Comparison of ENCODE assay signal across 19 cellular contexts in the genomic region with DNA sequence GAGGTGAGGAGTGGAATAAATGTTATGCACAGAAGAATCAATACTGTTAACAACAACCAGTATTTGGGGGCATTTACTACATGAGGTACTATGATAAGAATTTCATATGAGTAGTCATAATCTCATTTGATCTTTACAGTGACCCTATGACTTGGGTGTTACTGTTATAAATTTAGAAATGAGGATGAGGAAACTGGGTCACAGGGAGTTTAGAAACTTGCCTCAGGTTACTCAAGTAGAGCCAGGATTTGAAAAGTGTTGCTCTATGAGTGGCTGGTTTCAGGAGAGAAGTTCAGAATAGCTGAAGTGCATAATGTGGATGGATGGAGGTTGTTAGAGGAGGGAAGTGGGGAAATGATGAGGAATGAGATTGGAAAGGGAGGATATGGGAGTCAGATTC. TPM values are rescaled to one million over a fixed set of nuclear protein-coding genes. Genes with fewer than 3 reads are reported as not detected.
DNase-seq lines count a peak whose midpoint lies in the region; ATAC-seq, FAIRE-seq and TF ChIP-seq lines count a peak whose summit lies in the region.
"Had no signal": no experiment of that assay in that cellular context is flagged by ENCODE, and none has a peak within 500 bp of the region (broad histone marks: within the 10 kb centered on the region; RNA-seq: fewer than 3 reads in every experiment).

No MANE protein-coding gene starts in this region.

- H3K4me1 ChIP-seq in KMS-11 (ENCODE audit: low read depth, poor library complexity, severe bottlenecking), result peaks cover 55% of the 10 kb centered on the region

- no peak overlapping the region for H3K27ac ChIP-seq in KMS-11
- H3K27ac ChIP-seq: SJCRH30 had no signal

- TF ChIP-seq POLR2A in GM12892 (IDR thresholded peaks at IDR 0.05; ENCODE audit: low read depth, low read length), result no peak

- no peak for TF ChIP-seq CTCF in KMS-11 (conservative IDR thresholded peaks at IDR 0.05; ENCODE audit: low read depth, low read length)

- H3K9me3 Mint-ChIP-seq in activated T-helper 17 cell treated with anti-CD3 and anti-CD28 coated beads, Interleukin-2, amount 50 U/mL, for 72 hours, result no peaks in the 10 kb centered on the region
- H3K9me3 Mint-ChIP-seq in stimulated activated effector memory CD8-positive, alpha-beta T cell treated with anti-CD3 and anti-CD28 coated beads, Interleukin-12 subunit alpha, Interleukin-12 subunit beta, amount 100 ng/mL, for 72 hours, result no peaks in the 10 kb centered on the region
- H3K9me3 Mint-ChIP-seq: CD4-positive, alpha-beta memory T cell; GM23338 had no signal

- H3K4me2 ChIP-seq in KMS-11, result peak overlapping the region; percentile 81
- H3K4me2 ChIP-seq: GM23338 had no signal

- no peaks in the 10 kb centered on the region for H3K27me3 ChIP-seq in KMS-11 (ENCODE audit: insufficient read depth, low read depth)
- H3K27me3 ChIP-seq: SJCRH30 had no signal

- H4K20me1 ChIP-seq in KMS-11 (ENCODE audit: insufficient read depth), result no peaks in the 10 kb centered on the region

- no peaks in the 10 kb centered on the region for H3K36me3 Mint-ChIP-seq in activated T-helper 17 cell treated with anti-CD3 and anti-CD28 coated beads, Interleukin-2, amount 50 U/mL, for 72 hours (ENCODE audit: low read depth)
- H3K36me3 Mint-ChIP-seq in stimulated activated effector memory CD8-positive, alpha-beta T cell treated with anti-CD3 and anti-CD28 coated beads, Interleukin-12 subunit alpha, Interleukin-12 subunit beta, amount 100 ng/mL, for 72 hours, result no peaks in the 10 kb centered on the region
- H3K36me3 Mint-ChIP-seq: CD4-positive, alpha-beta memory T cell had no signal

- H3K4me1 Mint-ChIP-seq in activated T-helper 17 cell treated with anti-CD3 and anti-CD28 coated beads, Interleukin-2, amount 50 U/mL, for 72 hours, result peaks cover 8% of the 10 kb centered on the region
- H3K4me1 Mint-ChIP-seq in stimulated activated effector memory CD8-positive, alpha-beta T cell treated with anti-CD3 and anti-CD28 coated beads, Interleukin-12 subunit alpha, Interleukin-12 subunit beta, amount 100 ng/mL, for 72 hours, result peaks cover 31% of the 10 kb centered on the region
- H3K4me1 Mint-ChIP-seq: CD4-positive, alpha-beta memory T cell had no signal

- intact Hi-C loops in left cardiac atrium (cut with DNase I), result no loop called here

- FAIRE-seq in GM12892 (lab: Jason Lieb, UNC), result peak; percentile 61

- no peak overlapping the region for H3K4me3 ChIP-seq in KMS-11 (IDR thresholded peaks at IDR 0.05; ENCODE audit: insufficient read depth, low read depth, low read length)
- H3K4me3 ChIP-seq: GM23338, SJCRH30 had no signal

- H3K36me3 ChIP-seq in KMS-11 (ENCODE audit: insufficient read depth), result no peaks in the 10 kb centered on the region
- H3K36me3 ChIP-seq: SJCRH30 had no signal

- H3K4me3 Mint-ChIP-seq in activated T-helper 17 cell treated with anti-CD3 and anti-CD28 coated beads, Interleukin-2, amount 50 U/mL, for 72 hours, result no peak overlapping the region
- H3K4me3 Mint-ChIP-seq in stimulated activated effector memory CD8-positive, alpha-beta T cell treated with anti-CD3 and anti-CD28 coated beads, Interleukin-12 subunit alpha, Interleukin-12 subunit beta, amount 100 ng/mL, for 72 hours, result no peak overlapping the region
- H3K4me3 Mint-ChIP-seq: CD4-positive, alpha-beta memory T cell; GM23338 had no signal

- no peaks in the 10 kb centered on the region for H3K79me2 ChIP-seq in KMS-11 (ENCODE audit: insufficient read depth, low read depth)

- peak overlapping the region; percentile 8 for H3K27ac Mint-ChIP-seq in activated T-helper 17 cell treated with anti-CD3 and anti-CD28 coated beads, Interleukin-2, amount 50 U/mL, for 72 hours
- H3K27ac Mint-ChIP-seq in stimulated activated effector memory CD8-positive, alpha-beta T cell treated with anti-CD3 and anti-CD28 coated beads, Interleukin-12 subunit alpha, Interleukin-12 subunit beta, amount 100 ng/mL, for 72 hours, result no peak overlapping the region
- H3K27ac Mint-ChIP-seq: CD4-positive, alpha-beta memory T cell; GM23338 had no signal

- H2AFZ ChIP-seq in KMS-11 (ENCODE audit: low read depth), result no peak overlapping the region
- H2AFZ ChIP-seq: GM23338 had no signal

- ATAC-seq in activated T-helper 17 cell treated with anti-CD3 and anti-CD28 coated beads, Interleukin-2, amount 50 U/mL, for 72 hours (replicated peaks), result peak; percentile 74
- peak; percentile 82 for ATAC-seq in stimulated activated effector memory CD8-positive, alpha-beta T cell treated with anti-CD3 and anti-CD28 coated beads, Interleukin-12 subunit alpha, Interleukin-12 subunit beta, amount 100 ng/mL, for 72 hours
- ATAC-seq in left cardiac atrium, result no peak
- ATAC-seq: GM23338 had no signal

- DNase-seq in GM12892 (ENCODE audit: insufficient read length), result no peak
- no peak for DNase-seq in stimulated activated effector memory CD8-positive, alpha-beta T cell treated with anti-CD3 and anti-CD28 coated beads, Interleukin-12 subunit alpha, Interleukin-12 subunit beta, amount 100 ng/mL, for 72 hours (ENCODE audit: low spot score in 2 of 2)
- no peak for DNase-seq in activated CD4-positive, alpha-beta T cell treated with anti-CD3 and anti-CD28 coated beads for 4 hours
- DNase-seq in activated CD8-positive, alpha-beta memory T cell treated with anti-CD3 and anti-CD28 coated beads, Interleukin-2, amount 50 U/mL, for 4 hours, result no peak
- no peak for DNase-seq in left cardiac atrium
- DNase-seq: CD4-positive, alpha-beta memory T cell; IMR-90; Kasumi-1; NCI-H1417 treated with DMSO at 0.1 percent for 48 hours; NCI-H2029; NCI-H2171; NCI-H446; NK-92 treated with Interleukin-12 subunit alpha and Interleukin-12 subunit beta, amount 100 ng/mL, for 24 hours; RPMI8226; SJCRH30 had no signal

- H3K27me3 Mint-ChIP-seq in activated T-helper 17 cell treated with anti-CD3 and anti-CD28 coated beads, Interleukin-2, amount 50 U/mL, for 72 hours, result peaks cover 19% of the 10 kb centered on the region

- H3K9ac ChIP-seq in KMS-11, result no peak overlapping the region; the same call in 1 of the 2 replicates

RNA-seq across cellular contexts. Expression of gene DDIT4L, which starts 16.6 kb away (rescaled TPM):
- polyA plus RNA-seq in GM12892 (2012; ENCODE audit: missing spikeins), result 0.34 TPM
- total RNA-seq in activated T-helper 17 cell treated with anti-CD3 and anti-CD28 coated beads, Interleukin-2, amount 50 U/mL, for 72 hours, result 1 to 10 TPM; 1.8 to 3.5 TPM
- 1 to 10 TPM; 6.1 to 8.5 TPM for total RNA-seq in left cardiac atrium
- total RNA-seq: CD4-positive, alpha-beta memory T cell; HT-29 had no signal

Comparison
In these comparisons a context has a peak if more than half of its experiments do, and no peak if none do; other contexts are left out.
1. ATAC-seq: peak in activated T-helper 17 cell treated with anti-CD3 and anti-CD28 coated beads, Interleukin-2, amount 50 U/mL, for 72 hours (single experiment) and stimulated activated effector memory CD8-positive, alpha-beta T cell treated with anti-CD3 and anti-CD28 coated beads, Interleukin-12 subunit alpha, Interleukin-12 subunit beta, amount 100 ng/mL, for 72 hours (single experiment); none in left cardiac atrium (0 of 2).